Comparison of ENCODE assay signal across 20 cellular contexts in genomic region chr15:39589815-39590644, GRCh38. TPM values are rescaled to one million over a fixed set of nuclear protein-coding genes. Genes with fewer than 3 reads are reported as not detected.
DNase-seq lines count a peak whose midpoint lies in the region; ATAC-seq and TF ChIP-seq lines count a peak whose summit lies in the region.
"Had no signal": no experiment of that assay in that cellular context is flagged by ENCODE, and none has a peak within 500 bp of the region (broad histone marks: within the 10 kb centered on the region; RNA-seq: fewer than 3 reads in every experiment).

No MANE protein-coding gene starts in this region.

- H3K27ac ChIP-seq in VCaP = peak overlapping the region; percentile 94
- peak overlapping the region in 2 of 4 donors; percentile 48 to 97 for H3K27ac ChIP-seq in sigmoid colon
- H3K27ac ChIP-seq in spleen = no peak overlapping the region
- no peak overlapping the region for H3K27ac ChIP-seq in body of pancreas
- H3K27ac ChIP-seq: BLaER1, brain microvascular endothelial cell, ovary, suprapubic skin had no signal

- no peak overlapping the region for H3K4me3 Mint-ChIP-seq in activated CD4-positive, alpha-beta T cell treated with anti-CD3 and anti-CD28 coated beads, Interleukin-2, amount 10 ng/mL, durations not matched to agents 24 days and 14 days
- H3K4me3 Mint-ChIP-seq: activated naive CD4-positive, alpha-beta T cell treated with anti-CD3 and anti-CD28 coated beads for 36 hours had no signal

- no peaks in the 10 kb centered on the region for H3K27me3 ChIP-seq in sigmoid colon
- H3K27me3 ChIP-seq in spleen (replicated peaks in 1 of 7) = no peaks in the 10 kb centered on the region
- H3K27me3 ChIP-seq in body of pancreas = no peaks in the 10 kb centered on the region
- H3K27me3 ChIP-seq: BLaER1, brain microvascular endothelial cell, esophagus squamous epithelium, ovary, suprapubic skin had no signal

- ATAC-seq in body of pancreas (no peak), GM18909 (IDR thresholded peaks at IDR 0.05; ENCODE audit: poor library complexity, unreplicated experiment) (no peak)
- ATAC-seq: HCT116, left colon had no signal

- H3K27ac Mint-ChIP-seq in activated CD4-positive, alpha-beta T cell treated with anti-CD3 and anti-CD28 coated beads, Interleukin-2, amount 10 ng/mL, durations not matched to agents 24 days and 14 days = no peak overlapping the region
- H3K27ac Mint-ChIP-seq: activated naive CD4-positive, alpha-beta T cell treated with anti-CD3 and anti-CD28 coated beads for 36 hours had no signal

- intact Hi-C loops in sigmoid colon (cut with DNase I) (loop anchor here (10.0 kb wide), 1 partner anchor 275 kb away; no protein-coding TSS in a partner anchor), spleen (cut with DNase I; ENCODE audit: low total_unique reads) (loop anchor here (10.0 kb wide), 3 partner anchors 75 to 465 kb away; no protein-coding TSS in a partner anchor), body of pancreas (cut with DNase I) (loop anchor here (10.0 kb wide), 1 partner anchor 875 kb away; no protein-coding TSS in a partner anchor)
- intact Hi-C loops in activated CD4-positive, alpha-beta T cell treated with anti-CD3 and anti-CD28 coated beads, Interleukin-2, amount 10 ng/mL, durations not matched to agents 24 days and 14 days (cut with micrococcal nuclease) = no loop called here

- TF ChIP-seq CTCF in VCaP (conservative IDR thresholded peaks at IDR 0.05) = no peak
- TF ChIP-seq CTCF in fibroblast of the aortic adventitia (IDR thresholded peaks at IDR 0.05; ENCODE audit: insufficient read depth, low read length) = no peak
- TF ChIP-seq CTCF in sigmoid colon (IDR thresholded peaks at IDR 0.05) = no peak
- no peak for TF ChIP-seq CTCF in spleen (IDR thresholded peaks at IDR 0.05 in 8 of 11, conservative IDR thresholded peaks at IDR 0.05 in 3 of 11)
- no peak for TF ChIP-seq CTCF in body of pancreas (IDR thresholded peaks at IDR 0.05)

- no peaks in the 10 kb centered on the region for H3K9me3 Mint-ChIP-seq in activated CD4-positive, alpha-beta T cell treated with anti-CD3 and anti-CD28 coated beads, Interleukin-2, amount 10 ng/mL, durations not matched to agents 24 days and 14 days
- H3K9me3 Mint-ChIP-seq: activated naive CD4-positive, alpha-beta T cell treated with anti-CD3 and anti-CD28 coated beads for 36 hours had no signal

- H3K9me3 ChIP-seq in sigmoid colon (no peaks in the 10 kb centered on the region), spleen (no peaks in the 10 kb centered on the region), body of pancreas (no peaks in the 10 kb centered on the region)
- H3K9me3 ChIP-seq: BLaER1, esophagus squamous epithelium, ovary, suprapubic skin had no signal

- peaks cover 8% of the 10 kb centered on the region for H3K36me3 Mint-ChIP-seq in activated CD4-positive, alpha-beta T cell treated with anti-CD3 and anti-CD28 coated beads, Interleukin-2, amount 10 ng/mL, durations not matched to agents 24 days and 14 days (ENCODE audit: low read depth)

- no peak overlapping the region for H3K4me3 ChIP-seq in fibroblast of the aortic adventitia (ENCODE audit: low read depth, low read length)
- no peak overlapping the region for H3K4me3 ChIP-seq in sigmoid colon
- H3K4me3 ChIP-seq in spleen = no peak overlapping the region
- no peak overlapping the region for H3K4me3 ChIP-seq in body of pancreas
- H3K4me3 ChIP-seq: BLaER1, esophagus squamous epithelium, ovary, suprapubic skin had no signal

- H3K27me3 Mint-ChIP-seq in activated CD4-positive, alpha-beta T cell treated with anti-CD3 and anti-CD28 coated beads, Interleukin-2, amount 10 ng/mL, durations not matched to agents 24 days and 14 days = peaks cover 3% of the 10 kb centered on the region

- H3K4me1 ChIP-seq in sigmoid colon (peaks cover 0 to 78% (median 62%) of the 10 kb centered on the region in 4 donors), spleen (peaks cover 0 to 34% (median 6%) of the 10 kb centered on the region in 6 donors), body of pancreas (no peaks in the 10 kb centered on the region)
- H3K4me1 ChIP-seq: BLaER1 had no signal

- whole genome bisulfite sequencing in sigmoid colon, 2 donors = 68 to 91% methylated on average over 13 of the region's 13 CpGs
- WGBS in spleen, 5 donors = 88 to 95% (median 93%) methylated on average over 6 to 13 of the region's 13 CpGs
- WGBS in body of pancreas, 2 donors = 87 to 93% methylated on average over 12 to 13 of the region's 13 CpGs

- peak; percentile 63 for DNase-seq in EH (ENCODE audit: low read depth)
- DNase-seq in fibroblast of the aortic adventitia (ENCODE audit: low read depth) = peak; percentile 30
- peak; percentile 66 for DNase-seq in sigmoid colon
- no peak for DNase-seq in spleen
- no peak for DNase-seq in activated CD4-positive, alpha-beta T cell treated with anti-CD3 and anti-CD28 coated beads, Interleukin-2, amount 10 ng/mL, durations not matched to agents 24 days and 14 days
- DNase-seq in body of pancreas = no peak
- DNase-seq: activated naive CD4-positive, alpha-beta T cell treated with anti-CD3 and anti-CD28 coated beads for 36 hours; activated T-cell treated with anti-CD3 and anti-CD28 coated beads for 4 hours; brain microvascular endothelial cell; esophagus squamous epithelium; Kasumi-1; left colon; NCI-H1436; NCI-H2171; ovary had no signal

- TF ChIP-seq POLR2A in sigmoid colon (IDR thresholded peaks at IDR 0.05) = no peak
- peak in 1 of 3 donors; percentile 52 for TF ChIP-seq POLR2A in spleen (IDR thresholded peaks at IDR 0.05)
- no peak for TF ChIP-seq POLR2A in body of pancreas (IDR thresholded peaks at IDR 0.05)

- H3K4me1 Mint-ChIP-seq in activated CD4-positive, alpha-beta T cell treated with anti-CD3 and anti-CD28 coated beads, Interleukin-2, amount 10 ng/mL, durations not matched to agents 24 days and 14 days = peaks cover 14% of the 10 kb centered on the region

- H3K36me3 ChIP-seq in sigmoid colon = peaks cover 60 to 100% (median 86%) of the 10 kb centered on the region in 4 donors
- H3K36me3 ChIP-seq in spleen = peaks cover 0 to 100% (median 8%) of the 10 kb centered on the region in 6 donors
- peaks cover 0 to 37% of the 10 kb centered on the region in 2 donors for H3K36me3 ChIP-seq in body of pancreas (replicated peaks in 1 of 2; ENCODE audit: insufficient read depth in 1 of 2, low read depth in 2 of 2)
- H3K36me3 ChIP-seq: BLaER1, ovary had no signal

- TF ChIP-seq EP300 in sigmoid colon (IDR thresholded peaks at IDR 0.05) = no peak

RNA-seq across cellular contexts. Expression of gene THBS1, which starts 9.2 kb away (rescaled TPM):
- total RNA-seq in fibroblast of the aortic adventitia (ENCODE audit: low replicate concordance) (141 and 353 TPM in 2 replicates), sigmoid colon (1,000 to 10,000 TPM in 1 of 4 donors, 100 to 1,000 TPM in 3; 172 to 3,974 (median 496) TPM), spleen (1,000 to 10,000 TPM in 1 of 7 donors, 100 to 1,000 TPM in 6; 156 to 1,022 (median 509) TPM), body of pancreas (100 to 1,000 TPM; 139 to 398 TPM)
- polyA plus RNA-seq in sigmoid colon (10 to 100 TPM; 13.2 to 95.5 (median 16.8) TPM), spleen (10 to 100 TPM in 2 of 3 donors, 1 to 10 TPM in 1; 8.4 to 18.4 (median 17.2) TPM)
- total RNA-seq in activated CD4-positive, alpha-beta T cell treated with anti-CD3 and anti-CD28 coated beads, Interleukin-2, amount 10 ng/mL, durations not matched to agents 24 days and 14 days = 1.9 and 2.8 TPM in 2 replicates

Comparison
In these comparisons a context has a peak if more than half of its experiments do, and no peak if none do; other contexts are left out.
1. DNase-seq: peak in EH (single experiment), fibroblast of the aortic adventitia (single experiment) and sigmoid colon (single experiment); none in spleen (single experiment), activated CD4-positive, alpha-beta T cell treated with anti-CD3 and anti-CD28 coated beads, Interleukin-2, amount 10 ng/mL, durations not matched to agents 24 days and 14 days (single experiment) and body of pancreas (0 of 4).
2. RNA of gene THBS1, which starts 9.2 kb away (total RNA-seq): 172 to 3,974 TPM in sigmoid colon, 156 to 1,022 TPM in spleen, 139 to 398 TPM in body of pancreas and 141 to 353 TPM in fibroblast of the aortic adventitia; 1.9 to 2.8 TPM in activated CD4-positive, alpha-beta T cell treated with anti-CD3 and anti-CD28 coated beads, Interleukin-2, amount 10 ng/mL, durations not matched to agents 24 days and 14 days; every median in the first group is over 10 times any median in the second.